8 cellular contexts compared by ENCODE assay signal in genomic region chr4:80196259-80197131, GRCh38. TPM values are rescaled to one million over a fixed set of nuclear protein-coding genes. Genes with fewer than 3 reads are reported as not detected.
DNase-seq lines count a peak whose midpoint lies in the region; ATAC-seq, FAIRE-seq and TF ChIP-seq lines count a peak whose summit lies in the region.

No MANE protein-coding gene starts in this region.

- H3K27ac Mint-ChIP-seq in activated T-cell treated with anti-CD3 and anti-CD28 coated beads, Interleukin-2, amount 50 U/mL, for 24 hours, result no peak overlapping the region
- no peak overlapping the region for H3K27ac Mint-ChIP-seq in WTC11

- no peak for DNase-seq in activated T-cell treated with anti-CD3 and anti-CD28 coated beads, Interleukin-2, amount 50 U/mL, for 24 hours
- DNase-seq in activated T-cell treated with anti-CD3 and anti-CD28 coated beads for 4 hours, result no peak
- DNase-seq in WTC11 (ENCODE audit: low spot score), result peak; percentile 59
- DNase-seq in hippocampal formation (lab: John Stamatoyannopoulos, UW), result peak; percentile 51 to 57
- peak in 33 of 49 donors; percentile 10 to 74 (median 36) for DNase-seq in substantia nigra (lab: John Stamatoyannopoulos, UW)
- no peak for DNase-seq in GM13977 (ENCODE audit: low spot score)
- DNase-seq in GM19239 (ENCODE audit: insufficient read length, low spot score), result no peak
- DNase-seq in putamen (ENCODE audit: low spot score), result no peak

- CTCF ChIA-PET in WTC11 (lab: Charles Lee), result interaction anchor here (1.1 to 1.8 kb wide), 3 partner anchors 11 to 23 kb away, joined by 3 to 7 read pairs (median 6); no protein-coding TSS in a partner anchor

- H3K27ac ChIP-seq in substantia nigra (ENCODE audit: low read depth, low read length, poor library complexity, severe bottlenecking), result peak overlapping the region; percentile 82

- no peak for FAIRE-seq in GM19239 (lab: Jason Lieb, UNC)

- ATAC-seq in WTC11, result peak; percentile 65

- no peaks in the 10 kb centered on the region for H3K9me3 Mint-ChIP-seq in activated T-cell treated with anti-CD3 and anti-CD28 coated beads, Interleukin-2, amount 50 U/mL, for 24 hours
- H3K9me3 Mint-ChIP-seq in WTC11, result no peaks in the 10 kb centered on the region

- POLR2A ChIA-PET in WTC11 (lab: Charles Lee), result no interaction called here

- peaks cover 36% of the 10 kb centered on the region for H3K4me1 Mint-ChIP-seq in activated T-cell treated with anti-CD3 and anti-CD28 coated beads, Interleukin-2, amount 50 U/mL, for 24 hours (ENCODE audit: low read depth)
- peaks cover 29% of the 10 kb centered on the region for H3K4me1 Mint-ChIP-seq in WTC11

- in situ Hi-C loops in GM13977 (cut with MboI; ENCODE audit: low pct_unique_long_range_greater_than_20kb, low sequenced_read_pairs, unreplicated experiment), result loop anchor here (25.0 kb wide), 1 partner anchor 284 kb away; no protein-coding TSS in a partner anchor

- peak overlapping the region; percentile 68 for H3K4me3 Mint-ChIP-seq in activated T-cell treated with anti-CD3 and anti-CD28 coated beads, Interleukin-2, amount 50 U/mL, for 24 hours
- H3K4me3 Mint-ChIP-seq in WTC11, result peak overlapping the region; percentile 66

- TF ChIP-seq CTCF in WTC11 (IDR thresholded peaks at IDR 0.05) (no peak), GM13977 (IDR thresholded peaks at IDR 0.05; ENCODE audit: extremely low read depth, insufficient read depth, missing control alignments) (no peak)

- H3K27me3 Mint-ChIP-seq in activated T-cell treated with anti-CD3 and anti-CD28 coated beads, Interleukin-2, amount 50 U/mL, for 24 hours, result peaks cover 56% of the 10 kb centered on the region
- peaks cover 100% of the 10 kb centered on the region for H3K27me3 Mint-ChIP-seq in WTC11 (ENCODE audit: low read depth)

- H3K36me3 Mint-ChIP-seq in activated T-cell treated with anti-CD3 and anti-CD28 coated beads, Interleukin-2, amount 50 U/mL, for 24 hours (ENCODE audit: low read depth), result no peaks in the 10 kb centered on the region
- H3K36me3 Mint-ChIP-seq in WTC11, result 0 out of 2 replicates have a peak, but pooled peaks cover 2% of the 10 kb centered on the region

TF ChIP-seq in WTC11, 78 proteins besides CTCF, POLR2A, EP300 and RAD21:
- TF ChIP-seq CREB1 (CRISPR knock-in tag; IDR thresholded peaks at IDR 0.05), result no peak

RNA-seq across cellular contexts. Expression of gene PRDM8, which starts 0.8 kb away (rescaled TPM):
- total RNA-seq in WTC11 (2021), result 0.14 TPM in 1 of 3 replicates, not detected in the others

Comparison
In these comparisons a context has a peak if more than half of its experiments do, and no peak if none do; other contexts are left out.
1. DNase-seq: peak in WTC11 (single experiment), hippocampal formation (2 of 2) and substantia nigra (33 of 49); none in activated T-cell treated with anti-CD3 and anti-CD28 coated beads, Interleukin-2, amount 50 U/mL, for 24 hours (single experiment), activated T-cell treated with anti-CD3 and anti-CD28 coated beads for 4 hours (single experiment), GM13977 (single experiment), GM19239 (single experiment) and putamen (single experiment).